ENCODE assay signal across 12 cellular contexts in genomic region chr16:20673882-20674683, GRCh38. TPM values are rescaled to one million over a fixed set of nuclear protein-coding genes. Genes with fewer than 3 reads are reported as not detected.
A peak's percentile ranks its signal among the peaks of the same experiment; 100 is the strongest.
DNase-seq lines count a peak whose midpoint lies in the region; ATAC-seq and TF ChIP-seq lines count a peak whose summit lies in the region.
"Had no signal": no experiment of that assay in that cellular context is flagged by ENCODE, and none has a peak within 500 bp of the region (broad histone marks: within the 10 kb centered on the region; RNA-seq: fewer than 3 reads in every experiment).

No MANE protein-coding gene starts in this region.

- no peak for ATAC-seq in stimulated activated naive CD8-positive, alpha-beta T cell treated with anti-CD3 and anti-CD28 coated beads, Interleukin-15, Interleukin-2, amounts not matched to agents 100 U/mL and 50 U/mL, for 24 hours
- no peak for ATAC-seq in lower lobe of right lung
- no peak for ATAC-seq in GM19035 (IDR thresholded peaks at IDR 0.05; ENCODE audit: unreplicated experiment)

- peak overlapping the region; percentile 50 for H3K27ac Mint-ChIP-seq in stimulated activated naive CD8-positive, alpha-beta T cell treated with anti-CD3 and anti-CD28 coated beads, Interleukin-15, Interleukin-2, amounts not matched to agents 100 ng/mL and 50 ng/mL, for 24 hours

- no peaks in the 10 kb centered on the region for H3K9me3 Mint-ChIP-seq in stimulated activated naive CD8-positive, alpha-beta T cell treated with anti-CD3 and anti-CD28 coated beads, Interleukin-15, Interleukin-2, amounts not matched to agents 100 ng/mL and 50 ng/mL, for 24 hours

- H3K27me3 ChIP-seq in lower lobe of right lung (ENCODE audit: low read depth) (no peaks in the 10 kb centered on the region), vagina (no peaks in the 10 kb centered on the region)

- peaks cover 45% of the 10 kb centered on the region for H3K4me1 Mint-ChIP-seq in stimulated activated naive CD8-positive, alpha-beta T cell treated with anti-CD3 and anti-CD28 coated beads, Interleukin-15, Interleukin-2, amounts not matched to agents 100 ng/mL and 50 ng/mL, for 24 hours (ENCODE audit: low read depth)

- intact Hi-C loops in lower lobe of right lung (cut with DNase I): no loop called here
- intact Hi-C loops in vagina (cut with DNase I): no loop called here

- H3K4me3 ChIP-seq in lower lobe of right lung (peak overlapping the region; percentile 47), vagina (peak overlapping the region in 1 of 2 donors; percentile 34)

- H3K9me3 ChIP-seq in lower lobe of right lung: no peaks in the 10 kb centered on the region
- H3K9me3 ChIP-seq in vagina: no peaks in the 10 kb centered on the region

- H3K36me3 ChIP-seq in lower lobe of right lung (no peaks in the 10 kb centered on the region), vagina (no peaks in the 10 kb centered on the region)

- no peak for DNase-seq in stimulated activated naive CD8-positive, alpha-beta T cell treated with anti-CD3 and anti-CD28 coated beads, Interleukin-15, Interleukin-2, amounts not matched to agents 100 U/mL and 50 U/mL, for 24 hours
- DNase-seq in amniotic epithelial cell (ENCODE audit: low read depth) (peak; percentile 11), lower lobe of right lung (no peak), vagina (ENCODE audit: extremely low spot score in 2 of 2) (no peak), medulla oblongata (ENCODE audit: extremely low spot score) (no peak), globus pallidus (ENCODE audit: low spot score) (no peak)
- DNase-seq: islet precursor cell, NCI-H2107 had no signal

- no peak for TF ChIP-seq POLR2A in vagina (IDR thresholded peaks at IDR 0.05)

- H3K4me3 Mint-ChIP-seq in stimulated activated naive CD8-positive, alpha-beta T cell treated with anti-CD3 and anti-CD28 coated beads, Interleukin-15, Interleukin-2, amounts not matched to agents 100 ng/mL and 50 ng/mL, for 24 hours: no peak overlapping the region

- no peaks in the 10 kb centered on the region for H3K27me3 Mint-ChIP-seq in stimulated activated naive CD8-positive, alpha-beta T cell treated with anti-CD3 and anti-CD28 coated beads, Interleukin-15, Interleukin-2, amounts not matched to agents 100 ng/mL and 50 ng/mL, for 24 hours

- H3K36me3 Mint-ChIP-seq in stimulated activated naive CD8-positive, alpha-beta T cell treated with anti-CD3 and anti-CD28 coated beads, Interleukin-15, Interleukin-2, amounts not matched to agents 100 ng/mL and 50 ng/mL, for 24 hours (ENCODE audit: low read depth): no peaks in the 10 kb centered on the region

- no peak for TF ChIP-seq CTCF in lower lobe of right lung (IDR thresholded peaks at IDR 0.05)
- no peak for TF ChIP-seq CTCF in vagina (IDR thresholded peaks at IDR 0.05)

- H3K27ac ChIP-seq in lower lobe of right lung (peak overlapping the region; percentile 9), vagina (peak overlapping the region; percentile 56)
- H3K27ac ChIP-seq: epithelial cell of prostate had no signal

- H3K4me1 ChIP-seq in lower lobe of right lung: peaks cover 45% of the 10 kb centered on the region
- peaks cover 42% of the 10 kb centered on the region for H3K4me1 ChIP-seq in vagina

RNA-seq across cellular contexts. Expression of gene ACSM1, which starts 23.4 kb away (rescaled TPM):
- total RNA-seq in lower lobe of right lung (0.53 TPM), vagina (0.98 TPM)
- total RNA-seq: skeletal muscle tissue had no signal
